ENCODE assay signal across 19 cellular contexts in the genomic region with DNA sequence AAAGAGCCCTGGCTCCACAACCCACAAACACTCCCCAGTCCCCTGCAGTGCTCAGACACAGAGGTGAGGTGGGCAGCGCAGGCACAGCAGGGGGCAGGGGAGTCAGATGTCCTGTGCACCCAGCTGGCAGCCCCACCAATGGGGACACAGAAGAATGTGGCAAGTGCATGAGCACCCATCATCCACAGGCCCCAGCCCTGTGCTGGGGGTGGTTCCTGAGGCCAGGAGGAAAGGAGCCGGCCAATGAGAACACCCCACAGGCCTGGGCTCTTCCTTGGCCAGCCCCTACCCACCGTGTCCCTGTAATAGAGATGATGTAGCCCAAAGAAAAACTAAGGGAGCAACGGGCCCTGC. TPM values are rescaled to one million over a fixed set of nuclear protein-coding genes. Genes with fewer than 3 reads are reported as not detected.
A peak's percentile ranks its signal among the peaks of the same experiment; 100 is the strongest.
DNase-seq lines count a peak whose midpoint lies in the region; TF ChIP-seq lines count a peak whose summit lies in the region.
"Had no signal": no experiment of that assay in that cellular context is flagged by ENCODE, and none has a peak within 500 bp of the region (broad histone marks: within the 10 kb centered on the region; RNA-seq: fewer than 3 reads in every experiment).

No MANE protein-coding gene starts in this region.

- CTCF ChIA-PET in OCI-LY7 (lab: Charles Lee; ENCODE audit: unreplicated experiment), result no interaction called here

- H3K27me3 ChIP-seq in suprapubic skin, result no peaks in the 10 kb centered on the region
- no peaks in the 10 kb centered on the region for H3K27me3 ChIP-seq in MG63
- H3K27me3 ChIP-seq: ovary, sigmoid colon, thyroid gland had no signal

- H3K27ac ChIP-seq in OCI-LY7 (ENCODE audit: low read depth, low read length, poor library complexity, severe bottlenecking) (peak overlapping the region; percentile 68), suprapubic skin (peak overlapping the region; percentile 39)
- H3K27ac ChIP-seq: ovary, thyroid gland had no signal

- TF ChIP-seq CTCF in OCI-LY7 (conservative IDR thresholded peaks at IDR 0.05; ENCODE audit: low read length), result no peak
- TF ChIP-seq CTCF in suprapubic skin (IDR thresholded peaks at IDR 0.05), result no peak

- no peak for TF ChIP-seq POLR2A in suprapubic skin (IDR thresholded peaks at IDR 0.05)

- POLR2A ChIA-PET in OCI-LY7 (lab: Charles Lee), result interaction anchor here (1.2 to 2.2 kb wide), 3 partner anchors 10 to 47 kb away, joined by 3 to 5 read pairs (median 4); no protein-coding TSS in a partner anchor

- DNase-seq in activated CD8-positive, alpha-beta memory T cell treated with anti-CD3 and anti-CD28 coated beads, Interleukin-2, amount 50 U/mL, for 48 hours, result peak; percentile 49
- no peak for DNase-seq in activated CD8-positive, alpha-beta memory T cell treated with anti-CD3 and anti-CD28 coated beads, Interleukin-2, amount 50 U/mL, for 4 hours
- DNase-seq in OCI-LY7 (ENCODE audit: low spot score) (no peak), islet precursor cell (peak; percentile 49), suprapubic skin (ENCODE audit: low spot score in 2 of 2) (no peak), DMS 273 treated with DMSO at 0.1 percent for 48 hours (lab: John Stamatoyannopoulos, UW) (no peak), OCI-M2 (lab: John Stamatoyannopoulos, UW; ENCODE audit: unreplicated experiment) (no peak), MG63 (no peak)
- DNase-seq: 8988T; caudate nucleus; effector memory CD4-positive, alpha-beta T cell; H9; NCI-H1694; NCI-H446; ovary; SHP77; thyroid gland had no signal

- no peaks in the 10 kb centered on the region for H3K79me2 ChIP-seq in OCI-LY7 (ENCODE audit: insufficient read depth, low read depth, low read length)

- no peak overlapping the region for H3K4me3 ChIP-seq in OCI-LY7 (ENCODE audit: low read depth, low read length, poor library complexity, severe bottlenecking)
- no peak overlapping the region for H3K4me3 ChIP-seq in suprapubic skin
- H3K4me3 ChIP-seq in MG63, result no peak overlapping the region
- H3K4me3 ChIP-seq: GM12878, ovary, sigmoid colon, thyroid gland had no signal

- H3K9me3 ChIP-seq in OCI-LY7 (ENCODE audit: low read length) (no peaks in the 10 kb centered on the region), suprapubic skin (no peaks in the 10 kb centered on the region), MG63 (no peaks in the 10 kb centered on the region)
- H3K9me3 ChIP-seq: ovary, sigmoid colon, thyroid gland had no signal

- H3K4me2 ChIP-seq in OCI-LY7 (ENCODE audit: low read length), result peak overlapping the region; percentile 54

- no peak overlapping the region for H2AFZ ChIP-seq in OCI-LY7 (ENCODE audit: low read length)

- no TSS peak for BruUV-seq in OCI-LY7 (replicated peaks; lab: Mats Ljungman, UMichigan)

- peaks cover 45% of the 10 kb centered on the region for H3K4me1 ChIP-seq in OCI-LY7 (ENCODE audit: insufficient read depth, low read length, poor library complexity, severe bottlenecking)
- peaks cover 64% of the 10 kb centered on the region for H3K4me1 ChIP-seq in suprapubic skin

- H3K9me2 ChIP-seq in OCI-LY7 (ENCODE audit: insufficient read depth, low read length), result no peaks in the 10 kb centered on the region

- 66% methylated on average over 2 of the region's 4 CpGs for WGBS in suprapubic skin

- no peak for TF ChIP-seq EP300 in suprapubic skin (IDR thresholded peaks at IDR 0.05)

- intact Hi-C loops in OCI-LY7 (cut with micrococcal nuclease; ENCODE audit: unreplicated experiment), result no loop called here

- H3K36me3 ChIP-seq in OCI-LY7 (ENCODE audit: insufficient read depth, low read length) (peaks cover 38% of the 10 kb centered on the region), suprapubic skin (no peaks in the 10 kb centered on the region), MG63 (peaks cover 18% of the 10 kb centered on the region)
- H3K36me3 ChIP-seq: ovary, thyroid gland had no signal

- H4K20me1 ChIP-seq in OCI-LY7 (ENCODE audit: insufficient read depth, low read length), result no peaks in the 10 kb centered on the region

RNA-seq across cellular contexts. Expression of a gene that starts 9.3 kb away (rescaled TPM):
- 21.2 and 26.7 TPM in 2 replicates for total RNA-seq in OCI-LY7 (2014; rRNA removed; shearing (Covaris generic))
- total RNA-seq in OCI-LY7 (2022) (12.9 and 13.1 TPM in 2 replicates), suprapubic skin (10 to 100 TPM in 3 of 4 donors, 1 to 10 TPM in 1; 6.3 to 14.6 (median 10.9) TPM)
- 10.3 and 25.2 TPM in 2 replicates for total RNA-seq in MG63 (2014; rRNA removed; shearing (Covaris generic); ENCODE audit: low replicate concordance)

RNA-seq across cellular contexts. Expression of a gene that starts 9.3 kb away (rescaled TPM):
- 25.5 and 28.2 TPM in 2 replicates for total RNA-seq in OCI-LY7 (2014; rRNA removed; shearing (Covaris generic))
- total RNA-seq in OCI-LY7 (2022) (26.1 and 26.2 TPM in 2 replicates), suprapubic skin (10 to 100 TPM; 21.8 to 46.2 (median 32.4) TPM)
- 3.7 and 7.2 TPM in 2 replicates for total RNA-seq in MG63 (2014; rRNA removed; shearing (Covaris generic); ENCODE audit: low replicate concordance)

Comparison
In these comparisons a context has a peak if more than half of its experiments do, and no peak if none do; other contexts are left out.
1. DNase-seq: peak in activated CD8-positive, alpha-beta memory T cell treated with anti-CD3 and anti-CD28 coated beads, Interleukin-2, amount 50 U/mL, for 48 hours (single experiment) and islet precursor cell (single experiment); none in activated CD8-positive, alpha-beta memory T cell treated with anti-CD3 and anti-CD28 coated beads, Interleukin-2, amount 50 U/mL, for 4 hours (single experiment), OCI-LY7 (single experiment), suprapubic skin (0 of 2), DMS 273 treated with DMSO at 0.1 percent for 48 hours (single experiment), OCI-M2 (single experiment) and MG63 (single experiment).